ENCODE assay signal across 11 cellular contexts in the genomic region with DNA sequence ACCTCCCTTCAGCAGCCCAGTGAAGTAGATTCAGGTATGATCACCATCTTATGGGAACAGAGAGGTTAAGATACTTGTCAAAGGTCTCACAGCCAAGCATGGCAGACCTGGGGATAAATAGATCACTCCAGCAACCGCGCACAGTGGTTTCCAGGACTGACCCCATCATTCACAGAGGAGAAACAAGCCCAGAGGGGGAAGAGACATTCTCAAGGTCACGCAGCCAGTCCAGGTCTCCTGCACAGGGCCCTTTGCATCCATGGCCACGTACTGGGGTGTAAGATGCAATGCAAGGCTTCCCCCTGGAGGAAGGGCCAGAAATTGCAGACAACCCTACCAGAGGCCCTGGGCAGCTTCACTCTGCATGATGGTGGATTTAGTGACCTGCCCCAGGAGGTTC. TPM values are rescaled to one million over a fixed set of nuclear protein-coding genes. Genes with fewer than 3 reads are reported as not detected.
DNase-seq lines count a peak whose midpoint lies in the region; ATAC-seq and TF ChIP-seq lines count a peak whose summit lies in the region.
"Had no signal": no experiment of that assay in that cellular context is flagged by ENCODE, and none has a peak within 500 bp of the region (broad histone marks: within the 10 kb centered on the region; RNA-seq: fewer than 3 reads in every experiment).

No MANE protein-coding gene starts in this region.

- no peak overlapping the region for H3K9ac ChIP-seq in Loucy (ENCODE audit: low read depth, low read length, poor library complexity, severe bottlenecking)
- H3K9ac ChIP-seq: BLaER1 treated with 17β-estradiol and CSF1 and Interleukin-3, amounts not matched to agents 10 nM and 100 nM had no signal

- no peaks in the 10 kb centered on the region for H3F3A ChIP-seq in Loucy (ENCODE audit: low read depth)

- H3K4me1 ChIP-seq in Loucy (ENCODE audit: insufficient read depth, low read length, poor library complexity, severe bottlenecking): no peaks in the 10 kb centered on the region
- H3K4me1 ChIP-seq: BLaER1 treated with 17β-estradiol and CSF1 and Interleukin-3, amounts not matched to agents 10 nM and 100 nM had no signal

- no peaks in the 10 kb centered on the region for H3K36me3 ChIP-seq in Loucy (ENCODE audit: insufficient read depth, low read length)
- H3K36me3 ChIP-seq: BLaER1 treated with 17β-estradiol and CSF1 and Interleukin-3, amounts not matched to agents 10 nM and 100 nM had no signal

- no peaks in the 10 kb centered on the region for H3K79me2 ChIP-seq in Loucy (ENCODE audit: insufficient read depth, low read length)

- peaks cover 5% of the 10 kb centered on the region for H3K9me3 Mint-ChIP-seq in neural crest cell

- no peaks in the 10 kb centered on the region for H4K20me1 ChIP-seq in Loucy (ENCODE audit: insufficient read depth, low read length, poor library complexity, severe bottlenecking)
- H4K20me1 ChIP-seq: BLaER1 treated with 17β-estradiol and CSF1 and Interleukin-3, amounts not matched to agents 10 nM and 100 nM had no signal

- no peaks in the 10 kb centered on the region for H3K27me3 ChIP-seq in Loucy (ENCODE audit: insufficient read depth, low read length, poor library complexity, severe bottlenecking)

- H3K9me2 ChIP-seq in Loucy (replicated peaks; ENCODE audit: low read depth, low read length): no peaks in the 10 kb centered on the region

- ATAC-seq in GM18511 (IDR thresholded peaks at IDR 0.05; ENCODE audit: unreplicated experiment): no peak

- in situ Hi-C loops in astrocyte of the spinal cord (cut with HindIII; ENCODE audit: low sequenced_read_pairs) (no loop called here), G401 (cut with HindIII; ENCODE audit: low sequenced_read_pairs) (no loop called here)

- no peak overlapping the region for H3K4me2 ChIP-seq in Loucy (ENCODE audit: low read depth, low read length, poor library complexity, severe bottlenecking)
- H3K4me2 ChIP-seq: BLaER1 treated with 17β-estradiol and CSF1 and Interleukin-3, amounts not matched to agents 10 nM and 100 nM had no signal

- peak; percentile 21 for DNase-seq in NCI-H748 (lab: John Stamatoyannopoulos, UW; ENCODE audit: unreplicated experiment)
- no peak for DNase-seq in NCI-H748 treated with DMSO at 0.1 percent for 48 hours (lab: John Stamatoyannopoulos, UW)
- DNase-seq in astrocyte of the spinal cord (ENCODE audit: low read depth, low spot score): no peak
- DNase-seq in neural crest cell (ENCODE audit: low read depth, low spot score): peak; percentile 14
- no peak for DNase-seq in G401 (ENCODE audit: low spot score)
- no peak for DNase-seq in medulla oblongata (ENCODE audit: extremely low spot score)

- H3K27me3 Mint-ChIP-seq in neural crest cell (ENCODE audit: low read depth): peaks cover 80% of the 10 kb centered on the region

- TF ChIP-seq CTCF in Loucy (conservative IDR thresholded peaks at IDR 0.05; ENCODE audit: low read length): peak; percentile 53
- peak; percentile 29 for TF ChIP-seq CTCF in astrocyte of the spinal cord (IDR thresholded peaks at IDR 0.05; ENCODE audit: low read depth, low read length)
- TF ChIP-seq CTCF in neural crest cell (conservative IDR thresholded peaks at IDR 0.05): peak; percentile 53

- H3K27ac Mint-ChIP-seq in neural crest cell (ENCODE audit: unreplicated experiment): no peak overlapping the region

- H2AFZ ChIP-seq in Loucy (ENCODE audit: low read length): no peak overlapping the region

- no peak overlapping the region for H3K4me3 Mint-ChIP-seq in neural crest cell

- H3K4me1 Mint-ChIP-seq in neural crest cell: peaks cover 7% of the 10 kb centered on the region

- no peaks in the 10 kb centered on the region for H3K9me3 ChIP-seq in Loucy (ENCODE audit: insufficient read depth, low read depth, low read length)

- H3K4me3 ChIP-seq in Loucy (ENCODE audit: low read length, poor library complexity, severe bottlenecking) (no peak overlapping the region), astrocyte of the spinal cord (ENCODE audit: low read depth, low read length) (no peak overlapping the region)
- H3K4me3 ChIP-seq: BLaER1 treated with 17β-estradiol and CSF1 and Interleukin-3, amounts not matched to agents 10 nM and 100 nM; lung had no signal

- peaks cover 5% of the 10 kb centered on the region for H3K36me3 Mint-ChIP-seq in neural crest cell (ENCODE audit: low read depth)

RNA-seq across cellular contexts. Expression of a gene that starts 19.9 kb away (rescaled TPM):
- total RNA-seq in neural crest cell: not detected in 2 replicates
- not detected in 2 replicates for total RNA-seq in G401 (2014; rRNA removed; shearing (Covaris generic))
- total RNA-seq: lung; T-helper 1 cell treated with Interleukin-12 subunit alpha and Interleukin-12 subunit beta and Interleukin-4 antibody, amounts not matched to agents 30 ng/mL and 1 ng/mL, for 36 hours had no signal

RNA-seq across cellular contexts. Expression of a gene that starts 40.1 kb away (rescaled TPM):
- total RNA-seq in neural crest cell: 14.2 and 14.3 TPM in 2 replicates
- 8.5 and 13.4 TPM in 2 replicates for total RNA-seq in G401 (2014; rRNA removed; shearing (Covaris generic))

Comparison
In these comparisons a context has a peak if more than half of its experiments do, and no peak if none do; other contexts are left out.
1. DNase-seq: peak in NCI-H748 (single experiment) and neural crest cell (single experiment); none in NCI-H748 treated with DMSO at 0.1 percent for 48 hours (single experiment), astrocyte of the spinal cord (single experiment), G401 (single experiment) and medulla oblongata (single experiment).
2. Peak in every context shown above with its lines, with median percentiles within 50 percentile points of each other: CTCF ChIP-seq.